ENCODE assay signal across 26 cellular contexts in the genomic region with DNA sequence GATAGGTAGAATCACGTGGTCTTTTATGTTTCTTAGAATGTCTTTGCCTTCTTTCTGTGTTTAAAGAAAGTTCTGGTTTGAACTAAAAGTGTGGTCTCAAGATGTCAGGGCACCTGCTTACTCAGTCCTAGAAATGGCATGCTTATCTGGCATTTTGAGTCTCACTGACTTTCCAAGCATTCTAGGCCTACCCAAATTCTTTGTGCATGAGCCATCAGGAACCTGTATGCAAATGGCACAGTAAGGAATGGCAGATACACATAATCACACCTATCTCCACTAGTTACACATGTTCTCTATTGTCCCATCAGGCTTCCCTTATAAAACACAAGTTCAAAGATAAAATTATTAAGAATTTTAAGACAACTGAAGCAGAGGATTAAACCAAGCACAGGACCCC. TPM values are rescaled to one million over a fixed set of nuclear protein-coding genes. Genes with fewer than 3 reads are reported as not detected.
A peak's percentile ranks its signal among the peaks of the same experiment; 100 is the strongest.
DNase-seq lines count a peak whose midpoint lies in the region; ATAC-seq and TF ChIP-seq lines count a peak whose summit lies in the region.
"Had no signal": no experiment of that assay in that cellular context is flagged by ENCODE, and none has a peak within 500 bp of the region (broad histone marks: within the 10 kb centered on the region; RNA-seq: fewer than 3 reads in every experiment).

No MANE protein-coding gene starts in this region.

- CTCF ChIA-PET in PC-3 (lab: Charles Lee), result no interaction called here

- 46 to 65% methylated on average over 1 of the region's 1 CpG for WGBS in esophagus, 2 donors
- no CpG with 5 or more reads among the region's 1 CpG for WGBS in mesendoderm (ENCODE audit: extremely low coverage, insufficient coverage, low lambda C conversion rate)

- H3K4ac ChIP-seq in mesendoderm (ENCODE audit: low read depth, low read length), result peak overlapping the region; percentile 55

- ATAC-seq in PC-3 (peak; percentile 51; the same call in 1 of the 2 replicates), GM21619 (IDR thresholded peaks at IDR 0.05; ENCODE audit: unreplicated experiment) (no peak), HG03280 (IDR thresholded peaks at IDR 0.05; ENCODE audit: unreplicated experiment) (no peak)
- ATAC-seq: left cardiac atrium, psoas muscle had no signal

- intact Hi-C loops in PC-3 (cut with micrococcal nuclease), result no loop called here

- H3K79me1 ChIP-seq in mesendoderm (ENCODE audit: low read length), result no peaks in the 10 kb centered on the region

- H3K18ac ChIP-seq in mesendoderm (ENCODE audit: low read length), result no peak overlapping the region

- no peak overlapping the region for H3K4me3 ChIP-seq in PC-3 (ENCODE audit: low read length)
- no peak overlapping the region for H3K4me3 ChIP-seq in esophagus (ENCODE audit: low read depth in 1 of 2, low read length in 2 of 2)
- H3K4me3 ChIP-seq in mesendoderm (ENCODE audit: low read length), result no peak overlapping the region
- H3K4me3 ChIP-seq: adrenal gland, psoas muscle, SJSA1, transverse colon had no signal

- POLR2A ChIA-PET in PC-3 (lab: Charles Lee; ENCODE audit: unreplicated experiment), result no interaction called here

- no peak overlapping the region for H4K8ac ChIP-seq in mesendoderm (ENCODE audit: low read depth, low read length)

- H3K36me3 ChIP-seq in PC-3 (ENCODE audit: low read depth, low read length) (no peaks in the 10 kb centered on the region), esophagus (ENCODE audit: control insufficient read depth in 2 of 2, insufficient read depth in 2 of 2, low read length in 1 of 2) (no peaks in the 10 kb centered on the region), mesendoderm (ENCODE audit: control insufficient read depth, insufficient read depth, low read length) (no peaks in the 10 kb centered on the region)
- H3K36me3 ChIP-seq: adrenal gland, BE2C, neutrophil, SJSA1, transverse colon had no signal

- H3K27ac ChIP-seq in PC-3 (ENCODE audit: low read length) (no peak overlapping the region), esophagus (ENCODE audit: low read depth in 2 of 2, low read length in 1 of 2) (peak overlapping the region; percentile 50 to 82), mesendoderm (ENCODE audit: low read depth, low read length) (no peak overlapping the region)
- H3K27ac ChIP-seq: adrenal gland, neutrophil, psoas muscle, SJSA1 had no signal

- H3K23ac ChIP-seq in mesendoderm (ENCODE audit: low read length), result no peak overlapping the region

- H3K9ac ChIP-seq in PC-3 (ENCODE audit: low read length), result no peak overlapping the region
- H3K9ac ChIP-seq in mesendoderm (ENCODE audit: low read length), result no peak overlapping the region

- no peak overlapping the region for H2AFZ ChIP-seq in PC-3 (ENCODE audit: low read length)

- H3K27me3 ChIP-seq in PC-3 (ENCODE audit: low read length), result 0 out of 2 replicates have a peak, but pooled peaks cover 6% of the 10 kb centered on the region
- H3K27me3 ChIP-seq in esophagus (ENCODE audit: control insufficient read depth in 1 of 2, insufficient read depth in 2 of 2, low read length in 2 of 2), result no peaks in the 10 kb centered on the region
- no peaks in the 10 kb centered on the region for H3K27me3 ChIP-seq in mesendoderm (ENCODE audit: insufficient read depth, low read length, poor library complexity)
- H3K27me3 ChIP-seq: adrenal gland, BE2C, neutrophil, transverse colon had no signal

- H3K9me2 ChIP-seq in PC-3 (replicated peaks; ENCODE audit: low read length), result no peaks in the 10 kb centered on the region

- H2AK5ac ChIP-seq in mesendoderm (ENCODE audit: low read length), result no peak overlapping the region

- H4K5ac ChIP-seq in mesendoderm (ENCODE audit: low read length), result no peak overlapping the region

- H3K4me2 ChIP-seq in PC-3 (ENCODE audit: low read length), result no peak overlapping the region
- no peak overlapping the region for H3K4me2 ChIP-seq in mesendoderm (ENCODE audit: low read length)

- H3K9me3 ChIP-seq in PC-3 (ENCODE audit: low read length), result no peaks in the 10 kb centered on the region
- H3K9me3 ChIP-seq in esophagus (ENCODE audit: control insufficient read depth in 2 of 2, insufficient read depth in 1 of 2, low read depth in 1 of 2, low read length in 1 of 2), result no peaks in the 10 kb centered on the region
- H3K9me3 ChIP-seq: adrenal gland, BE2C, neutrophil, psoas muscle, SJSA1, transverse colon had no signal

- TF ChIP-seq CTCF in PC-3 (conservative IDR thresholded peaks at IDR 0.05; ENCODE audit: low read depth, low read length), result no peak

- H3K79me2 ChIP-seq in PC-3 (ENCODE audit: low read length) (no peaks in the 10 kb centered on the region), mesendoderm (ENCODE audit: control insufficient read depth, insufficient read depth, low read length) (no peaks in the 10 kb centered on the region)

- DNase-seq in DMS53 (lab: John Stamatoyannopoulos, UW) (peak; percentile 78), PC-3 (peak; percentile 76), mesendoderm (peak; percentile 93), NCI-H774 (lab: John Stamatoyannopoulos, UW) (no peak), NCI-H2171 treated with DMSO at 0.1 percent for 48 hours (lab: John Stamatoyannopoulos, UW) (no peak)
- DNase-seq: activated B cell treated with CpG ODN at 0.5 μM for 24 hours; activated CD4-positive, alpha-beta memory T cell treated with anti-CD3 and anti-CD28 coated beads for 36 hours; activated gamma-delta T cell treated with Interleukin-2 at 50 U/mL for 16 hours; adrenal gland; BE2C; COR-L47; foreskin fibroblast; hippocampal formation; left cardiac atrium; NCI-H1694; NCI-H82; psoas muscle; small intestine; stimulated activated CD4-positive, alpha-beta T cell treated with anti-CD3 and anti-CD28 coated beads, Interleukin-4, amount 100 ng/mL, for 1 hour; transverse colon had no signal

- no TSS peak for BruUV-seq in PC-3 (replicated peaks; lab: Mats Ljungman, UMichigan)

- no peak overlapping the region for H3K56ac ChIP-seq in mesendoderm (ENCODE audit: low read length)

- no peak overlapping the region for H2BK5ac ChIP-seq in mesendoderm (ENCODE audit: low read length)

- peaks cover 13% of the 10 kb centered on the region for H3K4me1 ChIP-seq in PC-3 (ENCODE audit: insufficient read depth, low read length)
- no peaks in the 10 kb centered on the region for H3K4me1 ChIP-seq in esophagus (ENCODE audit: control insufficient read depth in 2 of 2, insufficient read depth in 2 of 2, low read length in 1 of 2)
- H3K4me1 ChIP-seq in mesendoderm (ENCODE audit: control insufficient read depth, low read depth, low read length), result no peaks in the 10 kb centered on the region
- H3K4me1 ChIP-seq: adrenal gland, BE2C, psoas muscle, SJSA1 had no signal

- no peaks in the 10 kb centered on the region for H3F3A ChIP-seq in PC-3 (ENCODE audit: low read length, unreplicated experiment)

- no peak overlapping the region for H2BK15ac ChIP-seq in mesendoderm (replicated peaks; ENCODE audit: low read depth)

- H4K20me1 ChIP-seq in PC-3 (ENCODE audit: low read length), result no peaks in the 10 kb centered on the region

- peak overlapping the region; percentile 61 for H2BK120ac ChIP-seq in mesendoderm (ENCODE audit: low read depth, low read length)

RNA-seq across cellular contexts. Expression of a gene that starts 29.5 kb away (rescaled TPM):
- not detected in 2 replicates for total RNA-seq in PC-3 (2014; rRNA removed)
- 100 to 1,000 TPM; 306 to 356 TPM for polyA plus RNA-seq in esophagus
- not detected for polyA plus RNA-seq in mesendoderm (2013, experiment 1 of 2)
- 0.01 TPM for polyA plus RNA-seq in mesendoderm (2013, experiment 2 of 2)
- total RNA-seq: activated B cell treated with CpG ODN at 0.5 μM for 24 hours; activated CD4-positive, alpha-beta memory T cell treated with anti-CD3 and anti-CD28 coated beads for 36 hours; left cardiac atrium; SJSA1 had no signal

RNA-seq across cellular contexts. Expression of a gene that starts 48.6 kb away (rescaled TPM):
- total RNA-seq in PC-3 (2014; rRNA removed), result not detected in 2 replicates
- under 1 TPM in 1 of 2 donors, not detected in 1; 0.10 TPM for polyA plus RNA-seq in esophagus
- polyA plus RNA-seq in mesendoderm (2013, experiment 1 of 2), result not detected
- polyA plus RNA-seq in mesendoderm (2013, experiment 2 of 2), result not detected
- total RNA-seq: activated B cell treated with CpG ODN at 0.5 μM for 24 hours; activated CD4-positive, alpha-beta memory T cell treated with anti-CD3 and anti-CD28 coated beads for 36 hours; left cardiac atrium; SJSA1 had no signal
- polyA plus RNA-seq: IgD-negative memory B cell had no signal

Comparison
In these comparisons a context has a peak if more than half of its experiments do, and no peak if none do; other contexts are left out.
1. DNase-seq: peak in DMS53 (single experiment), PC-3 (single experiment) and mesendoderm (single experiment); none in NCI-H774 (single experiment) and NCI-H2171 treated with DMSO at 0.1 percent for 48 hours (single experiment).
2. H3K27ac ChIP-seq: peak in esophagus (2 of 2); none in PC-3 (single experiment) and mesendoderm (single experiment).